ENCODE assay signal across 1 cellular context in the genomic region with DNA sequence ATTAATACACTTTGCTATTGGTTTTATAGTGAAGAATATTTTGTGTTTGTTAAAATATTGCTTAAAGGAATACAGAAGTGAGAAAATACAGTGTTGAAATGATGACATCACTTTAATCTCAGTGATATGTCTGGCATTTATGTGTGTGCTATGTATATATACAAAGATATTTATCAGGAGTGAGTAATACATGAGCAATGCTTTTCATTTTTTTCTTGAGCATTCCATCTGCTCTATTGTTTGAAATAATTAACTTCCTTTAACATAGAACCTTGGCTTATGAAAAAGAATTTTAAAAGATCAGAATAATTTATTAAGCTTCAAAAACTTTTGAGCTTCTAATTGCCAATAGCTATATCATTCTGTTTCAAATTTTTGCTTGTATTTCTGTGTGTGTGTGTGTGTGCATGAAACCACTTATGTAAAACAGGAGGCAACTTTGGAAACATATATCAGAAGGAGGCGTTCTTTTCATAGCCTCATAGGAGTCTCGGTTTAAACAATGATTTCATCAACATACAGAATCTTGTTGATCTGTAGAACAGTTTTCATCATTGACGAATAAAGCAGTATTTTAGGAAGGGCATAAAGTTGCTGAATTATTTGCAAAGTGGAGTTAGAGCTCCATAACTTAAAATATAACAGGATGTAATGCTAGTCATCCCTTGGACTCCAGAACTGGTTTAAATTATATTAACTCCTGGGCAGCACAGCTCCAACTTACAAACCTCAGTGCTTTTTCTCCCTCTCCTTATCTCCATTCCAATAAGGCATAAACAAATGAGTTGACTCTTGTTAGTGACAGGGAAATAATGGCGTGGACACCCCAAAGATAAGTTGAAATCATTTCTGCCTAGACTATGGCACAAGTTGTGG.
A peak's percentile ranks its signal among the peaks of the same experiment; 100 is the strongest.
TF ChIP-seq lines count a peak whose summit lies in the region.

No MANE protein-coding gene starts in this region.

TF ChIP-seq in SK-N-SH, 30 proteins besides CTCF, POLR2A, EP300 and RAD21 (continued from another document):
- no peak for TF ChIP-seq ZBTB33 (IDR thresholded peaks at IDR 0.05; ENCODE audit: borderline replicate concordance, low read depth)
- peak; percentile 34; the same call in 1 of the 2 replicates for TF ChIP-seq MAX (IDR thresholded peaks at IDR 0.05; ENCODE audit: low read depth)
- peak; percentile 93; the same call in 1 of the 2 replicates for TF ChIP-seq TEAD4 (IDR thresholded peaks at IDR 0.05; ENCODE audit: borderline replicate concordance, insufficient read depth)
- TF ChIP-seq POLR2AphosphoS5 (IDR thresholded peaks at IDR 0.05; ENCODE audit: low read depth, low read length), result peak; percentile 51; the same call in 1 of the 2 replicates
TF ChIP-seq in SK-N-SH: peak in this region for 10.
